In genomic region chr2:168986544-168986943, GRCh38 we compare ENCODE assay signal across 35 cellular contexts. TPM values are rescaled to one million over a fixed set of nuclear protein-coding genes. Genes with fewer than 3 reads are reported as not detected.
"Had no signal": no experiment of that assay in that cellular context is flagged by ENCODE, and none has a peak within 500 bp of the region (broad histone marks: within the 10 kb centered on the region; RNA-seq: fewer than 3 reads in every experiment).

No MANE protein-coding gene starts in this region.

- FAIRE-seq: astrocyte had no signal

- ATAC-seq: activated CD4-positive, CD25-positive, alpha-beta regulatory T cell treated with anti-CD3 and anti-CD28 coated beads, Interleukin-2, amount 50 U/mL, for 24 hours; activated CD8-positive, alpha-beta memory T cell treated with anti-CD3 and anti-CD28 coated beads, Interleukin-2, amount 10 ng/mL, durations not matched to agents 7 days and 5 days; activated CD8-positive, alpha-beta T cell treated with anti-CD3 and anti-CD28 coated beads, Interleukin-2, amount 10 ng/mL, durations not matched to agents 7 days and 5 days; activated naive CD8-positive, alpha-beta T cell treated with anti-CD3 and anti-CD28 coated beads, Interleukin-2, amount 50 U/mL, for 24 hours; effector memory CD8-positive, alpha-beta T cell; foreskin keratinocyte; gastrocnemius medialis; heart left ventricle; T-helper 17 cell had no signal

- DNase-seq: activated B cell treated with CpG ODN at 0.5 μM for 24 hours; activated CD4-positive, alpha-beta memory T cell treated with anti-CD3 and anti-CD28 coated beads for 36 hours; activated CD4-positive, alpha-beta T cell treated with anti-CD3 and anti-CD28 coated beads for 48 hours; activated CD4-positive, alpha-beta T cell treated with anti-CD3 and anti-CD28 coated beads, Interleukin-2, amount 50 U/mL, for 1 hour; activated CD8-positive, alpha-beta memory T cell treated with anti-CD3 and anti-CD28 coated beads, Interleukin-2, amount 10 ng/mL, durations not matched to agents 7 days and 5 days; activated CD8-positive, alpha-beta memory T cell treated with anti-CD3 and anti-CD28 coated beads, Interleukin-2, amount 50 U/mL, for 4 hours; activated CD8-positive, alpha-beta T cell treated with anti-CD3 and anti-CD28 coated beads, Interleukin-2, amount 10 ng/mL, durations not matched to agents 7 days and 5 days; activated effector memory CD4-positive, alpha-beta T cell treated with anti-CD3 and anti-CD28 coated beads, Interleukin-2, amount 50 U/mL, for 16 hours; activated naive CD4-positive, alpha-beta T cell treated with anti-CD3 and anti-CD28 coated beads for 36 hours; activated naive CD8-positive, alpha-beta T cell treated with anti-CD3 and anti-CD28 coated beads for 36 hours; activated naive CD8-positive, alpha-beta T cell treated with anti-CD3 and anti-CD28 coated beads, Interleukin-2, amount 50 U/mL, for 24 hours; activated T-cell treated with anti-CD3 and anti-CD28 coated beads, Interleukin-2, amount 50 U/mL, for 1 hour; activated T-cell treated with anti-CD3 and anti-CD28 coated beads, Interleukin-2, amount 50 U/mL, for 48 hours; adrenal gland; brain microvascular endothelial cell; central memory CD4-positive, alpha-beta T cell; cerebellar nuclear complex; colonic mucosa; effector CD4-positive, alpha-beta T cell; effector memory CD8-positive, alpha-beta T cell; erythroblast; foreskin keratinocyte; gastrocnemius medialis; glutamatergic neuron; heart left ventricle; T-helper 1 cell; T-helper 17 cell; T1000; WERI-Rb-1 had no signal

- H3K4me3 ChIP-seq: adrenal gland, cardiac muscle cell, colonic mucosa, esophagus muscularis mucosa, gastrocnemius medialis, heart left ventricle had no signal

- H3K27me3 ChIP-seq: adrenal gland, brain microvascular endothelial cell, cardiac muscle cell, colonic mucosa, esophagus muscularis mucosa, foreskin keratinocyte, gastrocnemius medialis, heart left ventricle had no signal

- H3K27ac ChIP-seq: adrenal gland, brain microvascular endothelial cell, cardiac muscle cell, colonic mucosa, esophagus muscularis mucosa, foreskin keratinocyte, gastrocnemius medialis, heart left ventricle, WERI-Rb-1 had no signal

- H3K4me1 ChIP-seq: adrenal gland, colonic mucosa, esophagus muscularis mucosa, gastrocnemius medialis, heart left ventricle had no signal

- H3K9me3 ChIP-seq: adrenal gland, colonic mucosa, esophagus muscularis mucosa, gastrocnemius medialis, heart left ventricle had no signal

- H3K36me3 ChIP-seq: adrenal gland, brain microvascular endothelial cell, cardiac muscle cell, colonic mucosa, esophagus muscularis mucosa, gastrocnemius medialis, heart left ventricle, WERI-Rb-1 had no signal

RNA-seq across cellular contexts. Expression of gene ABCB11, which starts 44.6 kb away (rescaled TPM):
- total RNA-seq: activated B cell treated with CpG ODN at 0.5 μM for 24 hours; activated CD4-positive, alpha-beta memory T cell treated with anti-CD3 and anti-CD28 coated beads for 36 hours; activated CD8-positive, alpha-beta memory T cell treated with anti-CD3 and anti-CD28 coated beads for 36 hours; activated CD8-positive, alpha-beta memory T cell treated with anti-CD3 and anti-CD28 coated beads, Interleukin-2, amount 10 ng/mL, durations not matched to agents 7 days and 5 days; activated naive CD4-positive, alpha-beta T cell treated with anti-CD3 and anti-CD28 coated beads for 36 hours; activated naive CD8-positive, alpha-beta T cell treated with anti-CD3 and anti-CD28 coated beads for 36 hours; activated T-helper 1 cell treated with anti-CD3 and anti-CD28 coated beads, Interleukin-12 subunit alpha, Interleukin-12 subunit beta, Interleukin-2, Interleukin-4 antibody, amounts not matched to agents 30 ng/mL and 10 ng/mL and 1 ng/mL, durations not matched to agents 14 hours and 24 hours and 36 hours; foreskin keratinocyte; T-helper 17 cell had no signal
- polyA plus RNA-seq: foreskin keratinocyte had no signal
